In the genomic region with DNA sequence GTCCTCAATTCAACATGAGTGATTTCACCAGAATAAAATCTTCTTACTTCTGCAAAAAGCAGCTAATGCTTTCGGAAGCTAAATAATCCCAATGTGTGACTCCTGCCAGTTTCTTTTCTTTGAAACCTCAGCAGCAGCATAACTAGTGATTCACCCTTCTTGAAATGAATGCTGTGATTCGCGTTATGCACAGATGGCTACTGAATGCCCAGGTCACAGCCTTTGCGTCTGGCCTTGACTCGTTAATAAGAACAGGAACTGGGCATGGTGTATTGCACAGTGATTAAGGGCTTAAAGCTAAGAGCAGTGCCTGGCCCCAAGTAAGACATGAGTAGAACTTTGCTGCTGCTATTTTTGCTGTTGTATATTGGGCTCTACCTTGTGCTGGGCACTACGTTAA, we compare ENCODE assay signal across 10 cellular contexts.
DNase-seq lines count a peak whose midpoint lies in the region; ATAC-seq and TF ChIP-seq lines count a peak whose summit lies in the region.
"Had no signal": no experiment of that assay in that cellular context is flagged by ENCODE, and none has a peak within 500 bp of the region (broad histone marks: within the 10 kb centered on the region; RNA-seq: fewer than 3 reads in every experiment).

No MANE protein-coding gene starts in this region.

- H3K4me3 ChIP-seq in astrocyte of the spinal cord (ENCODE audit: low read depth, low read length), result no peak overlapping the region

- in situ Hi-C loops in astrocyte of the spinal cord (cut with HindIII; ENCODE audit: low sequenced_read_pairs), result no loop called here

- TF ChIP-seq CTCF in astrocyte of the spinal cord (IDR thresholded peaks at IDR 0.05; ENCODE audit: low read depth, low read length), result no peak

- peak; percentile 87 for DNase-seq in AG20443 (ENCODE audit: low spot score)
- peak; percentile 89 for DNase-seq in astrocyte of the spinal cord (ENCODE audit: low read depth, low spot score)
- DNase-seq in left kidney (ENCODE audit: low read depth, low spot score), result peak; percentile 72
- no peak for DNase-seq in NCI-H1048 (lab: John Stamatoyannopoulos, UW)
- DNase-seq in NCI-H187 (lab: John Stamatoyannopoulos, UW), result no peak
- DNase-seq: activated CD8-positive, alpha-beta memory T cell treated with anti-CD3 and anti-CD28 coated beads, Interleukin-2, amount 10 ng/mL, durations not matched to agents 7 days and 5 days; cortex of kidney had no signal

- ATAC-seq in HG03175 (IDR thresholded peaks at IDR 0.05; ENCODE audit: unreplicated experiment) (peak; percentile 88), GM18502 (IDR thresholded peaks at IDR 0.05; ENCODE audit: poor library complexity, unreplicated experiment) (no peak), GM19467 (IDR thresholded peaks at IDR 0.05; ENCODE audit: unreplicated experiment) (no peak)
- ATAC-seq: activated CD8-positive, alpha-beta memory T cell treated with anti-CD3 and anti-CD28 coated beads, Interleukin-2, amount 10 ng/mL, durations not matched to agents 7 days and 5 days had no signal

Comparison
In these comparisons a context has a peak if more than half of its experiments do, and no peak if none do; other contexts are left out.
1. DNase-seq: peak in AG20443 (single experiment), astrocyte of the spinal cord (single experiment) and left kidney (single experiment); none in NCI-H1048 (single experiment) and NCI-H187 (0 of 2).